Comparison of ENCODE assay signal across 20 cellular contexts in genomic region chr1:3697104-3697503, GRCh38. TPM values are rescaled to one million over a fixed set of nuclear protein-coding genes. Genes with fewer than 3 reads are reported as not detected.
DNase-seq lines count a peak whose midpoint lies in the region; FAIRE-seq and TF ChIP-seq lines count a peak whose summit lies in the region.
"Had no signal": no experiment of that assay in that cellular context is flagged by ENCODE, and none has a peak within 500 bp of the region (broad histone marks: within the 10 kb centered on the region; RNA-seq: fewer than 3 reads in every experiment).

No MANE protein-coding gene starts in this region.

- no peak for TF ChIP-seq CTCF in neural progenitor cell (IDR thresholded peaks at IDR 0.05)

- H3K4me3 ChIP-seq in H7 (ENCODE audit: insufficient read depth, low read depth, low read length) (no peak overlapping the region), neural progenitor cell (no peak overlapping the region)

- no peak for FAIRE-seq in urothelium cell line (lab: Jason Lieb, UNC)
- FAIRE-seq: A204.1, GM12891, GM18507, H54 had no signal

- peaks cover 13% of the 10 kb centered on the region for H3K27me3 Mint-ChIP-seq in neural progenitor cell (ENCODE audit: insufficient read depth, low read depth)

- DNase-seq in DMS 273 (lab: John Stamatoyannopoulos, UW; ENCODE audit: unreplicated experiment) (peak; percentile 63), DMS 273 treated with DMSO at 0.1 percent for 48 hours (lab: John Stamatoyannopoulos, UW) (no peak), H7 (peak; percentile 67), neural progenitor cell (ENCODE audit: low spot score) (no peak), T1000 (lab: John Stamatoyannopoulos, UW) (no peak), urothelium cell line (ENCODE audit: low spot score) (no peak)
- DNase-seq: C1 segment of cervical spinal cord, Calu3, GF-D8, GOT3, HCEC 1CT had no signal

- no peak overlapping the region for H3K27ac Mint-ChIP-seq in neural progenitor cell
- H3K27ac Mint-ChIP-seq: B cell; CD4-positive, alpha-beta memory T cell had no signal

- H3K4me2 ChIP-seq in neural progenitor cell, result no peak overlapping the region

- no peaks in the 10 kb centered on the region for H3K36me3 ChIP-seq in H7 (replicated peaks; ENCODE audit: control insufficient read depth, insufficient read depth, low read length)
- no peaks in the 10 kb centered on the region for H3K36me3 ChIP-seq in neural progenitor cell

- no peaks in the 10 kb centered on the region for H3K9me3 ChIP-seq in neural progenitor cell (ENCODE audit: low read depth)

- H3K9me3 Mint-ChIP-seq in neural progenitor cell, result no peaks in the 10 kb centered on the region
- H3K9me3 Mint-ChIP-seq: CD4-positive, alpha-beta memory T cell had no signal

- no peaks in the 10 kb centered on the region for H3K36me3 Mint-ChIP-seq in neural progenitor cell
- H3K36me3 Mint-ChIP-seq: CD4-positive, alpha-beta memory T cell had no signal

- H3F3A ChIP-seq in neural progenitor cell (ENCODE audit: low read depth), result no peaks in the 10 kb centered on the region

- H3K27ac ChIP-seq in neural progenitor cell, result no peak overlapping the region
- H3K27ac ChIP-seq: 22Rv1 had no signal

- H3K4me1 Mint-ChIP-seq in neural progenitor cell, result peaks cover 17% of the 10 kb centered on the region

- no peak overlapping the region for H3K9ac ChIP-seq in neural progenitor cell

- H3K27me3 ChIP-seq in H7 (ENCODE audit: control insufficient read depth, insufficient read depth, low read length) (peaks cover 2% of the 10 kb centered on the region; the same call in 1 of the 2 replicates), neural progenitor cell (peaks cover 13% of the 10 kb centered on the region)

- no peaks in the 10 kb centered on the region for H4K20me1 ChIP-seq in neural progenitor cell (ENCODE audit: low read depth)

- H3K4me1 ChIP-seq in neural progenitor cell, result peaks cover 10% of the 10 kb centered on the region

- no peaks in the 10 kb centered on the region for H3K79me2 ChIP-seq in neural progenitor cell (ENCODE audit: low read depth)

- H2AFZ ChIP-seq in neural progenitor cell (replicated peaks), result no peak overlapping the region

- peak overlapping the region; percentile 18 for H3K4me3 Mint-ChIP-seq in neural progenitor cell
- H3K4me3 Mint-ChIP-seq: B cell; CD4-positive, alpha-beta memory T cell had no signal

RNA-seq across cellular contexts. Expression of gene TP73, which starts 44.8 kb away (rescaled TPM):
- 0.55 and 1.6 TPM in 2 replicates for total RNA-seq in H7 (2014; rRNA removed; shearing (Covaris generic))
- total RNA-seq in neural progenitor cell (ENCODE audit: low replicate concordance), result 0.31 TPM in 1 of 2 replicates, not detected in the other

RNA-seq across cellular contexts. Expression of gene WRAP73, which starts 47.2 kb away (rescaled TPM):
- total RNA-seq in H7 (2014; rRNA removed; shearing (Covaris generic)), result 31.5 and 33.1 TPM in 2 replicates
- total RNA-seq in neural progenitor cell (ENCODE audit: low replicate concordance), result 12.0 and 18.8 TPM in 2 replicates

RNA-seq across cellular contexts. Expression of gene CCDC27, which starts 55.1 kb away (rescaled TPM):
- 0.04 and 0.07 TPM in 2 replicates for total RNA-seq in H7 (2014; rRNA removed; shearing (Covaris generic))
- not detected in 2 replicates for total RNA-seq in neural progenitor cell (ENCODE audit: low replicate concordance)
- total RNA-seq: B cell; Calu3; CD4-positive, alpha-beta memory T cell; Daoy; G401 had no signal

Comparison
In these comparisons a context has a peak if more than half of its experiments do, and no peak if none do; other contexts are left out.
1. DNase-seq: peak in DMS 273 (single experiment) and H7 (single experiment); none in DMS 273 treated with DMSO at 0.1 percent for 48 hours (single experiment), neural progenitor cell (single experiment), T1000 (single experiment) and urothelium cell line (single experiment).